ENCODE assay signal across 17 cellular contexts in the genomic region with DNA sequence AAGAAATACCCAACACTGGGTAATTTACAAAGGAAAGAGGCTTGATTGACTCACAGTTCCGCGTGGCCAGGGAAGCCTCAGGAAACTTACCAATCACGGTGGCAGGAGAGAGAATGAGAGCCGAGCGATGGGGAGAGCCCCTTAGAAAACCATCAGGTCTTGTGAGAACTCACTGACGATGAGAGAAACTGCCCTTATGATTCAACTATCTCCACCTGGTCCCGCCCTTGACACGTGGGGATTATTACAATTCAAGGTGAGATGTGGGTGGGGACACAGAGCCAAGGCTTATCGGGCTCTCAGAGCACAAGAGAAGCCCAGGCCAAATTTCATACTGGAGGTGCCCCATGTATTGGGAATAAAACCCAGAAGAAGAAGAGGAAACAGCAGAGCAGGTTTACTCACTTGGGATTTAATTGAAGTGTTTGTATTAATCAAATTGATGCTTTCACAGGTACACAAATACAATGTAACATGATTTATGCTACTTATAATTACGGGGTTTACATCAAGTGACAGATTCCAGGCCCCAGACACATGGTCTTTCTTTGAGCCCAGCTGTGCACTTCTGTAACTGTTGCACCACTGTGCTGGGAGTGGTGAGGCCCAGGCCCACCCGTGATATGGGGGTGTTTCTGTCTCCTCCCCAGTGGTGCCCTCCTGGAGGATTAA. TPM values are rescaled to one million over a fixed set of nuclear protein-coding genes. Genes with fewer than 3 reads are reported as not detected.
DNase-seq lines count a peak whose midpoint lies in the region; ATAC-seq, FAIRE-seq and TF ChIP-seq lines count a peak whose summit lies in the region.
"Had no signal": no experiment of that assay in that cellular context is flagged by ENCODE, and none has a peak within 500 bp of the region (broad histone marks: within the 10 kb centered on the region; RNA-seq: fewer than 3 reads in every experiment).

No MANE protein-coding gene starts in this region.

- no peak overlapping the region for H2AFZ ChIP-seq in keratinocyte (ENCODE audit: control insufficient read depth, low read length)

- H3K4me2 ChIP-seq in keratinocyte (ENCODE audit: control insufficient read depth, extremely low read depth, insufficient read depth, low read depth, low read length), result peak overlapping the region; percentile 42

- no peaks in the 10 kb centered on the region for H3K36me3 ChIP-seq in RWPE2 (ENCODE audit: low read depth)
- no peaks in the 10 kb centered on the region for H3K36me3 ChIP-seq in keratinocyte (ENCODE audit: control insufficient read depth in 2 of 2, extremely low read depth in 1 of 2, insufficient read depth in 2 of 2, low read length in 2 of 2)
- H3K36me3 ChIP-seq: cardiac muscle cell had no signal

- dilution Hi-C loops in keratinocyte (cut with MboI; ENCODE audit: extremely low pct_ligation_motif_present, low sequenced_read_pairs), result no loop called here

- peak overlapping the region; percentile 70 for H3K9ac ChIP-seq in keratinocyte (ENCODE audit: control insufficient read depth, extremely low read depth, insufficient read depth, low read length)

- no peaks in the 10 kb centered on the region for H4K20me1 ChIP-seq in keratinocyte (ENCODE audit: control insufficient read depth, extremely low read depth, insufficient read depth, low read length)

- peaks cover 7 to 9% of the 10 kb centered on the region in 2 donors for H3K4me1 Mint-ChIP-seq in effector memory CD8-positive, alpha-beta T cell (ENCODE audit: low read depth in 2 of 2)

- H3K79me2 ChIP-seq in keratinocyte (ENCODE audit: control insufficient read depth, insufficient read depth, low read length), result no peaks in the 10 kb centered on the region

- peak; percentile 38 for DNase-seq in stimulated activated CD4-positive, alpha-beta T cell treated with anti-CD3 and anti-CD28 coated beads, Interleukin-1b, Interleukin-23, amount 100 ng/mL, for 48 hours
- no peak for DNase-seq in stimulated activated CD4-positive, alpha-beta T cell treated with anti-CD3 and anti-CD28 coated beads, Interleukin-2, amount 100 ng/mL, for 48 hours
- DNase-seq in RWPE2 (ENCODE audit: low spot score), result no peak
- DNase-seq in keratinocyte (ENCODE audit: low read depth, low spot score), result peak; percentile 50
- DNase-seq in effector CD8-positive, alpha-beta T cell (lab: John Stamatoyannopoulos, UW), result no peak
- DNase-seq in activated CD4-positive, alpha-beta T cell treated with anti-CD3 and anti-CD28 coated beads, Interleukin-2, amount 50 U/mL, for 4 hours, result no peak
- no peak for DNase-seq in effector memory CD8-positive, alpha-beta T cell
- DNase-seq: activated CD8-positive, alpha-beta memory T cell treated with anti-CD3 and anti-CD28 coated beads, Interleukin-2, amount 50 U/mL, for 48 hours; activated naive CD4-positive, alpha-beta T cell treated with anti-CD3 and anti-CD28 coated beads, Interleukin-2, amount 50 U/mL, for 16 hours; effector CD4-positive, alpha-beta T cell; natural killer cell; NCI-H2029 treated with DMSO at 0.1 percent for 48 hours; OCI-M1 had no signal

- H3K9me1 ChIP-seq in keratinocyte (ENCODE audit: control insufficient read depth, extremely low read depth, insufficient read depth, low read length), result no peaks in the 10 kb centered on the region

- H3K27ac ChIP-seq in RWPE2 (ENCODE audit: poor library complexity, severe bottlenecking), result peak overlapping the region; percentile 84
- H3K27ac ChIP-seq in keratinocyte (ENCODE audit: control insufficient read depth, insufficient read depth, low read length), result peak overlapping the region; percentile 85
- H3K27ac ChIP-seq: cardiac muscle cell, VCaP had no signal

- H3K4me3 Mint-ChIP-seq in effector memory CD8-positive, alpha-beta T cell, result no peak overlapping the region
- H3K4me3 Mint-ChIP-seq: natural killer cell had no signal

- FAIRE-seq in keratinocyte (lab: Jason Lieb, UNC), result peak; percentile 72
- FAIRE-seq: GM12891 had no signal

- ATAC-seq in RWPE2 (ENCODE audit: low read depth), result peak; percentile 56
- ATAC-seq in GM21423 (IDR thresholded peaks at IDR 0.05; ENCODE audit: unreplicated experiment), result no peak
- ATAC-seq in effector memory CD8-positive, alpha-beta T cell (replicated peaks), result no peak
- ATAC-seq: natural killer cell had no signal

- no peaks in the 10 kb centered on the region for H3K36me3 Mint-ChIP-seq in effector memory CD8-positive, alpha-beta T cell (ENCODE audit: insufficient read depth)
- H3K36me3 Mint-ChIP-seq: natural killer cell had no signal

- no peaks in the 10 kb centered on the region for H3K9me3 Mint-ChIP-seq in effector memory CD8-positive, alpha-beta T cell
- H3K9me3 Mint-ChIP-seq: natural killer cell had no signal

- TF ChIP-seq CTCF in RWPE2 (IDR thresholded peaks at IDR 0.05; ENCODE audit: poor library complexity, severe bottlenecking) (no peak), keratinocyte (optimal IDR thresholded peaks at IDR 0.05 in 1 of 3, IDR thresholded peaks at IDR 0.05 in 1 of 3, conservative IDR thresholded peaks at IDR 0.05 in 1 of 3; ENCODE audit: extremely low read depth in 1 of 3, insufficient read depth in 2 of 3, low read length in 3 of 3) (no peak)

- H3K9me3 ChIP-seq in RWPE2 (ENCODE audit: severe bottlenecking) (no peaks in the 10 kb centered on the region), keratinocyte (ENCODE audit: control insufficient read depth, low read depth, low read length) (no peaks in the 10 kb centered on the region)

- H3K4me1 ChIP-seq in RWPE2 (ENCODE audit: insufficient read depth, poor library complexity, severe bottlenecking) (peaks cover 23% of the 10 kb centered on the region), keratinocyte (ENCODE audit: control insufficient read depth, extremely low read depth, insufficient read depth, low read length) (peaks cover 26% of the 10 kb centered on the region)

- H3K27ac Mint-ChIP-seq in effector memory CD8-positive, alpha-beta T cell, result peak overlapping the region in 1 of 2 donors; percentile 42
- H3K27ac Mint-ChIP-seq: natural killer cell had no signal

- H3K27me3 Mint-ChIP-seq in effector memory CD8-positive, alpha-beta T cell, result peaks cover 8 to 16% of the 10 kb centered on the region in 2 donors

- no peaks in the 10 kb centered on the region for H3K27me3 ChIP-seq in RWPE2 (ENCODE audit: insufficient read depth, poor library complexity, severe bottlenecking)
- no peaks in the 10 kb centered on the region for H3K27me3 ChIP-seq in keratinocyte (ENCODE audit: control insufficient read depth, extremely low read depth, insufficient read depth, low read length)
- H3K27me3 ChIP-seq: cardiac muscle cell had no signal

- H3K4me3 ChIP-seq in RWPE2 (ENCODE audit: severe bottlenecking), result no peak overlapping the region
- H3K4me3 ChIP-seq in keratinocyte (ENCODE audit: control insufficient read depth in 2 of 3, extremely low read depth in 1 of 3, insufficient read depth in 2 of 3, low read depth in 1 of 3, low read length in 3 of 3), result peak overlapping the region in 1 of 3 experiments; percentile 0
- H3K4me3 ChIP-seq: cardiac muscle cell had no signal

RNA-seq across cellular contexts. Expression of gene CCDC85C, which starts 8.2 kb away (rescaled TPM):
- polyA plus RNA-seq in keratinocyte, result 13.2 to 20.5 TPM (median 13.9 TPM) in 3 replicates
- 11.3 TPM for polyA plus RNA-seq in keratinocyte (2011; ENCODE audit: low read depth)
- polyA plus RNA-seq in keratinocyte (2011; cell fraction: cytosol; rRNA removed), result 11.4 and 22.7 TPM in 2 replicates
- 18.7 and 22.5 TPM in 2 replicates for polyA plus RNA-seq in keratinocyte (2011; cell fraction: nucleus; rRNA removed)
- 18.3 and 33.3 TPM in 2 replicates for polyA plus RNA-seq in keratinocyte (2012; ENCODE audit: low replicate concordance)
- 21.5 to 37.0 TPM (median 30.4 TPM) in 3 replicates for polyA minus RNA-seq in keratinocyte
- polyA minus RNA-seq in keratinocyte (2011; cell fraction: cytosol; rRNA and poly(A)+ RNA removed), result 44.9 TPM
- 14.4 and 18.8 TPM in 2 replicates for polyA minus RNA-seq in keratinocyte (2011; cell fraction: nucleus; rRNA and poly(A)+ RNA removed)

RNA-seq across cellular contexts. Expression of gene HHIPL1, which starts 32.7 kb away (rescaled TPM):
- polyA plus RNA-seq in keratinocyte, result 0.08 to 0.17 TPM (median 0.11 TPM) in 3 replicates
- polyA plus RNA-seq in keratinocyte (2011; ENCODE audit: low read depth), result 0.10 TPM
- 0.07 and 0.21 TPM in 2 replicates for polyA plus RNA-seq in keratinocyte (2011; cell fraction: cytosol; rRNA removed)
- 0.34 and 0.39 TPM in 2 replicates for polyA plus RNA-seq in keratinocyte (2011; cell fraction: nucleus; rRNA removed)
- polyA plus RNA-seq in keratinocyte (2012; ENCODE audit: low replicate concordance), result 0.15 and 0.45 TPM in 2 replicates
- polyA minus RNA-seq in keratinocyte, result 0.06 to 0.33 TPM (median 0.16 TPM) in 3 replicates
- 0.58 TPM for polyA minus RNA-seq in keratinocyte (2011; cell fraction: cytosol; rRNA and poly(A)+ RNA removed)
- polyA minus RNA-seq in keratinocyte (2011; cell fraction: nucleus; rRNA and poly(A)+ RNA removed), result 0.42 and 0.47 TPM in 2 replicates

Comparison
In these comparisons a context has a peak if more than half of its experiments do, and no peak if none do; other contexts are left out.
1. DNase-seq: peak in stimulated activated CD4-positive, alpha-beta T cell treated with anti-CD3 and anti-CD28 coated beads, Interleukin-1b, Interleukin-23, amount 100 ng/mL, for 48 hours (single experiment) and keratinocyte (single experiment); none in stimulated activated CD4-positive, alpha-beta T cell treated with anti-CD3 and anti-CD28 coated beads, Interleukin-2, amount 100 ng/mL, for 48 hours (0 of 2), RWPE2 (single experiment), effector CD8-positive, alpha-beta T cell (single experiment), activated CD4-positive, alpha-beta T cell treated with anti-CD3 and anti-CD28 coated beads, Interleukin-2, amount 50 U/mL, for 4 hours (0 of 2) and effector memory CD8-positive, alpha-beta T cell (0 of 3).